In genomic region chr10:102231357-102232318, GRCh38 we compare ENCODE assay signal across 8 cellular contexts. TPM values are rescaled to one million over a fixed set of nuclear protein-coding genes. Genes with fewer than 3 reads are reported as not detected.
DNase-seq lines count a peak whose midpoint lies in the region; ATAC-seq and TF ChIP-seq lines count a peak whose summit lies in the region.

No MANE protein-coding gene starts in this region.

- intact Hi-C loops in prostate gland (cut with DNase I) = loop anchor here (2.0 to 10.0 kb wide), 2 partner anchors 121 to 353 kb away; no protein-coding TSS in a partner anchor

- peaks cover 53% of the 10 kb centered on the region for H3K27me3 Mint-ChIP-seq in activated T-cell treated with anti-CD3 and anti-CD28 coated beads, Interleukin-2, amount 50 U/mL, for 72 hours (ENCODE audit: low read depth)

- no peaks in the 10 kb centered on the region for H3K9me3 Mint-ChIP-seq in activated T-cell treated with anti-CD3 and anti-CD28 coated beads, Interleukin-2, amount 50 U/mL, for 72 hours

- DNase-seq in NCI-H146 (lab: John Stamatoyannopoulos, UW) = peak; percentile 14
- no peak for DNase-seq in NCI-H146 treated with DMSO at 0.1 percent for 48 hours (lab: John Stamatoyannopoulos, UW; ENCODE audit: unreplicated experiment)
- peak; percentile 45 for DNase-seq in NOMO-1 treated with dmso at 0.1 percent for 144 hours (lab: John Stamatoyannopoulos, UW; ENCODE audit: unreplicated experiment)
- peak; percentile 80 to 87 for DNase-seq in activated T-cell treated with anti-CD3 and anti-CD28 coated beads, Interleukin-2, amount 50 U/mL, for 72 hours
- no peak for DNase-seq in fibroblast of villous mesenchyme (ENCODE audit: low read depth)
- no peak for DNase-seq in prostate gland (ENCODE audit: low spot score)

- H3K27ac ChIP-seq in prostate gland = no peak overlapping the region

- peak; percentile 69 for ATAC-seq in activated T-cell treated with anti-CD3 and anti-CD28 coated beads, Interleukin-2, amount 50 U/mL, for 72 hours (replicated peaks in 1 of 2)
- no peak for ATAC-seq in GM18502 (IDR thresholded peaks at IDR 0.05; ENCODE audit: poor library complexity, unreplicated experiment)
- ATAC-seq in HG02588 (IDR thresholded peaks at IDR 0.05; ENCODE audit: unreplicated experiment) = no peak

- H3K4me3 ChIP-seq in fibroblast of villous mesenchyme (ENCODE audit: low read depth, low read length) (peak overlapping the region; percentile 53), prostate gland (peak overlapping the region; percentile 27 to 40)

- no peaks in the 10 kb centered on the region for H3K4me1 ChIP-seq in prostate gland (replicated peaks)

- H3K4me3 Mint-ChIP-seq in activated T-cell treated with anti-CD3 and anti-CD28 coated beads, Interleukin-2, amount 50 U/mL, for 72 hours = peak overlapping the region; percentile 89

- H3K27me3 ChIP-seq in prostate gland (replicated peaks; ENCODE audit: insufficient read depth) = no peaks in the 10 kb centered on the region

- peak; percentile 72 for TF ChIP-seq CTCF in fibroblast of villous mesenchyme (IDR thresholded peaks at IDR 0.05; ENCODE audit: insufficient read depth, low read depth, low read length)
- peak in 3 of 4 experiments; percentile 45 to 72 (median 66) for TF ChIP-seq CTCF in prostate gland (IDR thresholded peaks at IDR 0.05)

- no peak overlapping the region for H3K27ac Mint-ChIP-seq in activated T-cell treated with anti-CD3 and anti-CD28 coated beads, Interleukin-2, amount 50 U/mL, for 72 hours

- H3K36me3 ChIP-seq in prostate gland = no peaks in the 10 kb centered on the region

- no peak for TF ChIP-seq POLR2A in prostate gland (IDR thresholded peaks at IDR 0.05)

- no peaks in the 10 kb centered on the region for H3K36me3 Mint-ChIP-seq in activated T-cell treated with anti-CD3 and anti-CD28 coated beads, Interleukin-2, amount 50 U/mL, for 72 hours (ENCODE audit: insufficient read depth in 2 of 2)

- WGBS in prostate gland = 14% methylated on average over 62 of the region's 76 CpGs

- H3K9me3 ChIP-seq in prostate gland = no peaks in the 10 kb centered on the region

- peaks cover 16% of the 10 kb centered on the region for H3K4me1 Mint-ChIP-seq in activated T-cell treated with anti-CD3 and anti-CD28 coated beads, Interleukin-2, amount 50 U/mL, for 72 hours (ENCODE audit: low read depth)

RNA-seq across cellular contexts. Expression of gene ELOVL3, which starts 5.5 kb away (rescaled TPM):
- total RNA-seq in activated T-cell treated with anti-CD3 and anti-CD28 coated beads, Interleukin-2, amount 50 U/mL, for 72 hours = under 1 TPM in 1 of 2 donors, not detected in 1; 0.24 TPM
- total RNA-seq in fibroblast of villous mesenchyme (0.32 and 0.86 TPM in 2 replicates), prostate gland (1 to 10 TPM in 1 of 2 donors, not detected in 1; 4.4 TPM)

RNA-seq across cellular contexts. Expression of gene PITX3, which starts 9.7 kb away (rescaled TPM):
- total RNA-seq in activated T-cell treated with anti-CD3 and anti-CD28 coated beads, Interleukin-2, amount 50 U/mL, for 72 hours = under 1 TPM; 0.24 to 0.28 TPM
- under 0.01 TPM in 1 of 2 replicates, not detected in the other for total RNA-seq in fibroblast of villous mesenchyme
- not detected for total RNA-seq in prostate gland

RNA-seq across cellular contexts. Expression of gene GBF1, which starts 13.7 kb away (rescaled TPM):
- total RNA-seq in activated T-cell treated with anti-CD3 and anti-CD28 coated beads, Interleukin-2, amount 50 U/mL, for 72 hours = 10 to 100 TPM; 44.2 to 47.6 TPM
- total RNA-seq in fibroblast of villous mesenchyme (48.3 and 58.3 TPM in 2 replicates), prostate gland (10 to 100 TPM; 53.1 to 59.1 TPM)

Comparison
In these comparisons a context has a peak if more than half of its experiments do, and no peak if none do; other contexts are left out.
1. DNase-seq: peak in NCI-H146 (single experiment), NOMO-1 treated with dmso at 0.1 percent for 144 hours (single experiment) and activated T-cell treated with anti-CD3 and anti-CD28 coated beads, Interleukin-2, amount 50 U/mL, for 72 hours (2 of 2); none in NCI-H146 treated with DMSO at 0.1 percent for 48 hours (single experiment), fibroblast of villous mesenchyme (single experiment) and prostate gland (single experiment).
2. ATAC-seq: peak in activated T-cell treated with anti-CD3 and anti-CD28 coated beads, Interleukin-2, amount 50 U/mL, for 72 hours (2 of 2); none in GM18502 (single experiment) and HG02588 (single experiment).